8 cellular contexts compared by ENCODE assay signal in genomic region chr16:684067-684794, GRCh38.
DNase-seq lines count a peak whose midpoint lies in the region; ATAC-seq lines count a peak whose summit lies in the region.

TSS of gene JMJD8 (minus strand) at chr16:684334. CDS start at chr16:684319, 15 bp downstream.

- ATAC-seq in GM19023 (IDR thresholded peaks at IDR 0.05; ENCODE audit: unreplicated experiment) (peak; percentile 65), HG03196 (IDR thresholded peaks at IDR 0.05; ENCODE audit: unreplicated experiment) (peak; percentile 57)
- peak; percentile 83 to 87 for ATAC-seq in activated CD4-positive, CD25-positive, alpha-beta regulatory T cell treated with anti-CD3 and anti-CD28 coated beads, Interleukin-2, amount 50 U/mL, for 24 hours

- DNase-seq in AG08396 (ENCODE audit: low spot score) (peak; percentile 95), NCI-H446 (lab: John Stamatoyannopoulos, UW) (peak; percentile 82 to 97), islet precursor cell (peak; percentile 97)
- DNase-seq in central memory CD4-positive, alpha-beta T cell: peak; percentile 94
- DNase-seq in stimulated activated CD4-positive, alpha-beta T cell treated with anti-CD3 and anti-CD28 coated beads, Interleukin-12 subunit alpha, Interleukin-12 subunit beta, amount 100 ng/mL, for 24 hours (ENCODE audit: low read depth in 2 of 2): peak; percentile 97

Comparison
In these comparisons a context has a peak if more than half of its experiments do, and no peak if none do; other contexts are left out.
1. Peak in every context shown above with its lines: DNase-seq and ATAC-seq.